In the genomic region with DNA sequence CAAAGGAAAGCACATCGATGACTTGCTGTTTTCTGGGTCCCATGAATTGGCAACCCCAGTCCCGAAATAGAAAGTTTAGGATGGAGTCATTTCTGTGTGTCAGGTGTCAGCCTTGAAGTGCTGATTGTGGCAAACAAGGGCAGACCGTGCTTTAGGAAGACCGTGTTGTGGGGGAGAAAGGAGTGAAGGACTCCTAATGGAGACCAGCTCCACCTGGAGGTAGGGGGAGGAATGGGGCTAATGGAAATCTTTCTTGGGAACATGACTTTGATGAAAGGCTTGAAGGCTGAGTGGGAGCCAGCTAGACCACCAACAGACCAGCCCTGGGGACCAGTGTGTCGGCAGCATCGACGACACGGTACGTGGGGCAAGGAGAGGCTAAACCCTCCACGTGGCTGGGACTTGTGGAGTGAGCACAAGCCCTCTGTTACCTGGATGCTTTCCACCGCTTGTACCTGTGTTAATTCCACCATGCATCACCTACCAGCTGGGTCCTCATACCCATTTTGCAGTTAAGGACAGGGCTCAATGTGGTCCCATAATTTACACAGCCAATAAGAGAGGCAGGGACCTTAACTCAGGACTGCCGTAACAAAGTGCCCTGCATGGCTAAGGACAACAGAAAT, we compare ENCODE assay signal across 8 cellular contexts.
DNase-seq lines count a peak whose midpoint lies in the region; ATAC-seq and FAIRE-seq lines count a peak whose summit lies in the region.

No MANE protein-coding gene starts in this region.

- ATAC-seq in HG03354 (IDR thresholded peaks at IDR 0.05; ENCODE audit: poor library complexity, severe bottlenecking, unreplicated experiment), result no peak
- no peak for ATAC-seq in GM18517 (IDR thresholded peaks at IDR 0.05; ENCODE audit: unreplicated experiment)
- ATAC-seq in GM21390 (IDR thresholded peaks at IDR 0.05; ENCODE audit: unreplicated experiment), result no peak

- FAIRE-seq in HTR-8/SVneo (lab: Jason Lieb, UNC), result peak; percentile 72

- peak; percentile 23 for DNase-seq in AG08396 (ENCODE audit: low spot score)
- peak; percentile 72 for DNase-seq in HTR-8/SVneo (ENCODE audit: insufficient read length, low spot score)
- DNase-seq in amniotic epithelial cell (ENCODE audit: low read depth), result peak; percentile 61
- DNase-seq in kidney tubule cell (ENCODE audit: low spot score), result peak; percentile 39
- no peak for DNase-seq in stimulated activated CD8-positive, alpha-beta memory T cell treated with anti-CD3 and anti-CD28 coated beads, Interleukin-4, amount 100 ng/mL, for 48 hours
